ENCODE assay signal across 8 cellular contexts in the genomic region with DNA sequence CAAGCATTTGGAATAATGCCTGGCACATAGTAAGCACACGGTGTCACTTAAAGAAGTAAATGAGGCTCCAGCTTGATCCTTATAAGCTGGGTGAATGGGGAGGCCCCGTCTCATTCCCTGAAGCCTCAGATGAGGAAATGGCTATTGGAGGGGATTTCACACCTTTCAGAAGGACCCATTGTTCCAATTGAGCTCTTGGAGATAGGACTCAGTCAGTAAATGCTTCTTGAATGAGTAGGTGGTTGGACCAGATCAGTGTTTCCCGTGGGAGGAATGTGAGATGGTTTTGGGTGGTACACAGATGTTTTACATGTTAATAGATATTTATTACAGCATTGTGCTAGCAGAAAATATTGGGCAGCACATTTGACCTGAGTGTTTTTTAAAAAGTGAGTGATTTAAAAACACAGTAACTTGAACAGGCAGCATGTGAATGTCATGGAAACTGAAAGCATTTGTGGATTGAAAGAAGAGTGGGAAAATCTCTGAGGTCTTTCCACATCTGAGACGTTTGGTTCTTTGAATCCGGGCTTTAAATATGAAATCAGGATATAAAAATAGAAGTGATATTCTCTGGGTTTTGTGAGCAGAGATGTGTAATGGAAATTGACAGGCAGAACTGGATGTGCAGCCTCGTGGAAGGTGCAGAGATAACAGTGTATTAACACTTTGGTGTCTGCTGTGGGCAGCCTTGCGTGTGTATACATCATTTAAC. TPM values are rescaled to one million over a fixed set of nuclear protein-coding genes. Genes with fewer than 3 reads are reported as not detected.
DNase-seq lines count a peak whose midpoint lies in the region; ATAC-seq and TF ChIP-seq lines count a peak whose summit lies in the region.

No MANE protein-coding gene starts in this region.

- DNase-seq in HCEC 1CT = peak; percentile 53
- peak; percentile 51 for DNase-seq in activated CD8-positive, alpha-beta T cell treated with anti-CD3 and anti-CD28 coated beads for 36 hours
- peak; percentile 59 to 75 for DNase-seq in foreskin fibroblast
- no peak for DNase-seq in DMS53 treated with DMSO at 0.1 percent for 48 hours (lab: John Stamatoyannopoulos, UW; ENCODE audit: unreplicated experiment)
- DNase-seq in NCI-H146 (lab: John Stamatoyannopoulos, UW) = no peak

- POLR2A ChIA-PET in activated CD8-positive, alpha-beta T cell treated with anti-CD3 and anti-CD28 coated beads for 36 hours (lab: Charles Lee) = interaction anchor here (1.3 to 4.4 kb wide), 4 partner anchors 19 to 60 kb away, joined by 3 to 35 read pairs (median 6); partner anchors contain the start of gene LCMT1

- CTCF ChIA-PET in activated CD8-positive, alpha-beta T cell treated with anti-CD3 and anti-CD28 coated beads for 36 hours (lab: Charles Lee) = interaction anchor here (0.7 to 2.6 kb wide), 5 partner anchors 29 to 200 kb away, joined by 3 to 9 read pairs (median 3); partner anchors contain the start of gene ARHGAP17

- TF ChIP-seq CTCF in activated CD8-positive, alpha-beta T cell treated with anti-CD3 and anti-CD28 coated beads for 36 hours (IDR thresholded peaks at IDR 0.05) = no peak
- no peak for TF ChIP-seq CTCF in foreskin fibroblast (IDR thresholded peaks at IDR 0.05; ENCODE audit: low read depth, low read length)

- H3K9me3 Mint-ChIP-seq in activated CD8-positive, alpha-beta T cell treated with anti-CD3 and anti-CD28 coated beads for 36 hours = no peaks in the 10 kb centered on the region

- intact Hi-C loops in activated CD8-positive, alpha-beta T cell treated with anti-CD3 and anti-CD28 coated beads for 36 hours (cut with micrococcal nuclease) = loop anchor here (5.0 kb wide), 1 partner anchor 181 kb away; no protein-coding TSS in a partner anchor

- H3K27ac Mint-ChIP-seq in activated CD8-positive, alpha-beta T cell treated with anti-CD3 and anti-CD28 coated beads for 36 hours = peak overlapping the region; percentile 83

- H3K36me3 Mint-ChIP-seq in activated CD8-positive, alpha-beta T cell treated with anti-CD3 and anti-CD28 coated beads for 36 hours (ENCODE audit: low read depth) = no peaks in the 10 kb centered on the region

- H3K4me3 ChIP-seq in foreskin fibroblast (ENCODE audit: low read depth in 1 of 2, low read length in 2 of 2) (no peak overlapping the region), skin epidermis (peak overlapping the region in 1 of 7 experiments; percentile 10)

- H3K4me3 Mint-ChIP-seq in activated CD8-positive, alpha-beta T cell treated with anti-CD3 and anti-CD28 coated beads for 36 hours = peak overlapping the region; percentile 47

- no peaks in the 10 kb centered on the region for H3K27me3 Mint-ChIP-seq in activated CD8-positive, alpha-beta T cell treated with anti-CD3 and anti-CD28 coated beads for 36 hours

- peaks cover 57% of the 10 kb centered on the region for H3K4me1 Mint-ChIP-seq in activated CD8-positive, alpha-beta T cell treated with anti-CD3 and anti-CD28 coated beads for 36 hours (ENCODE audit: low read depth)

- peak overlapping the region in 17 of 21 experiments; percentile 7 to 87 (median 48) for H3K27ac ChIP-seq in skin epidermis

- ATAC-seq in activated CD8-positive, alpha-beta T cell treated with anti-CD3 and anti-CD28 coated beads for 36 hours = peak; percentile 25
- ATAC-seq in GM21717 (IDR thresholded peaks at IDR 0.05; ENCODE audit: unreplicated experiment) (no peak), HG03520 (IDR thresholded peaks at IDR 0.05; ENCODE audit: unreplicated experiment) (no peak)

RNA-seq across cellular contexts. Expression of gene ARHGAP17, which starts 36.4 kb away (rescaled TPM):
- total RNA-seq in activated CD8-positive, alpha-beta T cell treated with anti-CD3 and anti-CD28 coated beads for 36 hours = 10 to 100 TPM; 69.6 to 75.9 TPM

RNA-seq across cellular contexts. Expression of gene LCMT1, which starts 59.9 kb away (rescaled TPM):
- 10 to 100 TPM; 37.1 to 40.7 TPM for total RNA-seq in activated CD8-positive, alpha-beta T cell treated with anti-CD3 and anti-CD28 coated beads for 36 hours

Comparison
In these comparisons a context has a peak if more than half of its experiments do, and no peak if none do; other contexts are left out.
1. DNase-seq: peak in HCEC 1CT (single experiment), activated CD8-positive, alpha-beta T cell treated with anti-CD3 and anti-CD28 coated beads for 36 hours (single experiment) and foreskin fibroblast (2 of 2); none in DMS53 treated with DMSO at 0.1 percent for 48 hours (single experiment) and NCI-H146 (single experiment).